24 cellular contexts compared by ENCODE assay signal in genomic region chr3:78025916-78026315, GRCh38.
"Had no signal": no experiment of that assay in that cellular context is flagged by ENCODE, and none has a peak within 500 bp of the region (broad histone marks: within the 10 kb centered on the region; RNA-seq: fewer than 3 reads in every experiment).

No MANE protein-coding gene starts in this region.

- H3K36me3 ChIP-seq: brain microvascular endothelial cell, SJCRH30 had no signal

- H3K27ac ChIP-seq: brain microvascular endothelial cell, SJCRH30, SK-N-MC had no signal

- H3K4me3 ChIP-seq: SJCRH30, SK-N-MC had no signal

- H3K27me3 ChIP-seq: brain microvascular endothelial cell, SJCRH30 had no signal

- H3K9me3 ChIP-seq: SJCRH30 had no signal

- ATAC-seq: activated CD8-positive, alpha-beta T cell treated with anti-CD3 and anti-CD28 coated beads, Interleukin-2, amount 10 ng/mL, durations not matched to agents 7 days and 5 days had no signal

- H3K4me1 ChIP-seq: SJCRH30 had no signal

- DNase-seq: activated CD4-positive, alpha-beta T cell treated with anti-CD3 and anti-CD28 coated beads, Interleukin-2, amount 10 ng/mL, durations not matched to agents 24 days and 14 days; activated CD4-positive, alpha-beta T cell treated with anti-CD3 and anti-CD28 coated beads, Interleukin-2, amount 50 U/mL, for 4 hours; activated CD8-positive, alpha-beta T cell treated with anti-CD3 and anti-CD28 coated beads, Interleukin-2, amount 10 ng/mL, durations not matched to agents 7 days and 5 days; activated gamma-delta T cell; activated naive CD4-positive, alpha-beta T cell treated with Interleukin-2 at 50 U/mL for 16 hours; activated naive CD8-positive, alpha-beta T cell treated with anti-CD3 and anti-CD28 coated beads, Interleukin-2, amount 10 ng/mL, durations not matched to agents 7 days and 5 days; activated T-cell treated with anti-CD3 and anti-CD28 coated beads, Interleukin-2, amount 50 U/mL, for 24 hours; brain microvascular endothelial cell; central memory CD4-positive, alpha-beta T cell; Kasumi-1; MM.1S; MV-4-11; NCI-H1092; NCI-H1436 treated with DMSO at 0.1 percent for 48 hours; NCI-H1694 treated with DMSO at 0.1 percent for 48 hours; NCI-H2029; NCI-H345; NCI-H524 treated with DMSO at 0.1 percent for 48 hours; NCI-H748 treated with DMSO at 0.1 percent for 48 hours; OCI-M1; SHP77; SJCRH30; T1000 had no signal
